Comparison of ENCODE assay signal across 17 cellular contexts in the genomic region with DNA sequence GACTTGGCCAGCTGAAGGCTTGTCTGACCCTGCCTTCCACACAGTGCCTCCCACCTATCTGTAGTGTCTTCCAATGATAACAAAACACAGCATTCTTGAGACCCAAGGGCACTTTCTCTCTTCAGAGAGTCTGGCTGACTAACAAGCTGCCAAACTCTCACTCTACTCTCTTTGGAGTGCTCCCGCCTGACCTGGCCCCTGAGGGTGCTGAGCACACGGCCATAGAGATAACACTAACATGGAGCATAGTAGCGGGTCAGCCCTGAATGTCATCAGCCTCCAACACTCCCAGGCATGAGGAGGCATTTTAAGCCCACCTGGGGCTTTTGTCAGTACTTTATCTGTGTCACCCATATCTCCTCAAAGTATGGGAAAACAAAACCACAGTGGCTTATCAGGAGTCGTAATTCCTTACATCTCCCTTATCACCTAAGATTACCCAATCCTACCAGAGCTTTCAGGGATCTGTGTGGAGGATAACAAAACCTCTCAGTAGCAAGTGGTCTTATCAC.
"Had no signal": no experiment of that assay in that cellular context is flagged by ENCODE, and none has a peak within 500 bp of the region (broad histone marks: within the 10 kb centered on the region; RNA-seq: fewer than 3 reads in every experiment).

No MANE protein-coding gene starts in this region.

- H3K27ac ChIP-seq: gastrocnemius medialis, heart right ventricle, thyroid gland, vagina had no signal

- ATAC-seq: gastrocnemius medialis; heart right ventricle; left lobe of liver; naive thymus-derived CD8-positive, alpha-beta T cell; stimulated activated memory B cell treated with anti-CD40 and anti-IgM and Interleukin-4, amounts not matched to agents 10 μg/mL and 1 μg/mL and 100 μg/mL, for 72 hours had no signal

- DNase-seq: activated CD4-positive, alpha-beta T cell treated with anti-CD3 and anti-CD28 coated beads for 1 hour; activated CD4-positive, alpha-beta T cell treated with anti-CD3 and anti-CD28 coated beads, Interleukin-2, amount 50 U/mL, for 4 hours; activated naive CD4-positive, alpha-beta T cell; activated naive CD8-positive, alpha-beta T cell treated with anti-CD3 and anti-CD28 coated beads, Interleukin-2, amount 10 ng/mL, durations not matched to agents 7 days and 5 days; activated T-cell treated with anti-CD3 and anti-CD28 coated beads for 4 hours; anterior cingulate cortex; cerebellar nuclear complex; effector CD8-positive, alpha-beta T cell; gastrocnemius medialis; heart right ventricle; naive thymus-derived CD8-positive, alpha-beta T cell; posterior cingulate gyrus; stimulated activated CD4-positive, alpha-beta T cell treated with anti-CD3 and anti-CD28 coated beads, Interleukin-2, amount 100 ng/mL, for 48 hours; thyroid gland had no signal

- H3K36me3 ChIP-seq: gastrocnemius medialis, heart right ventricle, thyroid gland, vagina had no signal

- H3K9me3 Mint-ChIP-seq: activated naive CD8-positive, alpha-beta T cell treated with anti-CD3 and anti-CD28 coated beads, Interleukin-2, amount 10 ng/mL, durations not matched to agents 7 days and 5 days; naive thymus-derived CD8-positive, alpha-beta T cell; stimulated activated memory B cell treated with anti-CD40 and anti-IgM and Interleukin-4, amounts not matched to agents 10 μg/mL and 1 μg/mL and 100 μg/mL, for 72 hours had no signal

- H3K4me3 Mint-ChIP-seq: activated naive CD8-positive, alpha-beta T cell treated with anti-CD3 and anti-CD28 coated beads, Interleukin-2, amount 10 ng/mL, durations not matched to agents 7 days and 5 days; naive thymus-derived CD8-positive, alpha-beta T cell; stimulated activated memory B cell treated with anti-CD40 and anti-IgM and Interleukin-4, amounts not matched to agents 10 μg/mL and 1 μg/mL and 100 μg/mL, for 72 hours had no signal

- H3K27ac Mint-ChIP-seq: activated naive CD8-positive, alpha-beta T cell treated with anti-CD3 and anti-CD28 coated beads, Interleukin-2, amount 10 ng/mL, durations not matched to agents 7 days and 5 days; naive thymus-derived CD8-positive, alpha-beta T cell; stimulated activated memory B cell treated with anti-CD40 and anti-IgM and Interleukin-4, amounts not matched to agents 10 μg/mL and 1 μg/mL and 100 μg/mL, for 72 hours had no signal

- H3K36me3 Mint-ChIP-seq: activated naive CD8-positive, alpha-beta T cell treated with anti-CD3 and anti-CD28 coated beads, Interleukin-2, amount 10 ng/mL, durations not matched to agents 7 days and 5 days; naive thymus-derived CD8-positive, alpha-beta T cell; stimulated activated memory B cell treated with anti-CD40 and anti-IgM and Interleukin-4, amounts not matched to agents 10 μg/mL and 1 μg/mL and 100 μg/mL, for 72 hours had no signal

- H3K9me3 ChIP-seq: gastrocnemius medialis, heart right ventricle, thyroid gland, vagina had no signal

- H3K4me1 ChIP-seq: gastrocnemius medialis, heart right ventricle, thyroid gland, vagina had no signal

- H3K27me3 Mint-ChIP-seq: naive thymus-derived CD8-positive, alpha-beta T cell; stimulated activated memory B cell treated with anti-CD40 and anti-IgM and Interleukin-4, amounts not matched to agents 10 μg/mL and 1 μg/mL and 100 μg/mL, for 72 hours had no signal

- H3K27me3 ChIP-seq: gastrocnemius medialis, thyroid gland, vagina had no signal

- H3K4me3 ChIP-seq: gastrocnemius medialis, heart right ventricle, thyroid gland, vagina had no signal

- H3K4me1 Mint-ChIP-seq: activated naive CD8-positive, alpha-beta T cell treated with anti-CD3 and anti-CD28 coated beads, Interleukin-2, amount 10 ng/mL, durations not matched to agents 7 days and 5 days; naive thymus-derived CD8-positive, alpha-beta T cell; stimulated activated memory B cell treated with anti-CD40 and anti-IgM and Interleukin-4, amounts not matched to agents 10 μg/mL and 1 μg/mL and 100 μg/mL, for 72 hours had no signal
